Comparison of ENCODE assay signal across 8 cellular contexts in the genomic region with DNA sequence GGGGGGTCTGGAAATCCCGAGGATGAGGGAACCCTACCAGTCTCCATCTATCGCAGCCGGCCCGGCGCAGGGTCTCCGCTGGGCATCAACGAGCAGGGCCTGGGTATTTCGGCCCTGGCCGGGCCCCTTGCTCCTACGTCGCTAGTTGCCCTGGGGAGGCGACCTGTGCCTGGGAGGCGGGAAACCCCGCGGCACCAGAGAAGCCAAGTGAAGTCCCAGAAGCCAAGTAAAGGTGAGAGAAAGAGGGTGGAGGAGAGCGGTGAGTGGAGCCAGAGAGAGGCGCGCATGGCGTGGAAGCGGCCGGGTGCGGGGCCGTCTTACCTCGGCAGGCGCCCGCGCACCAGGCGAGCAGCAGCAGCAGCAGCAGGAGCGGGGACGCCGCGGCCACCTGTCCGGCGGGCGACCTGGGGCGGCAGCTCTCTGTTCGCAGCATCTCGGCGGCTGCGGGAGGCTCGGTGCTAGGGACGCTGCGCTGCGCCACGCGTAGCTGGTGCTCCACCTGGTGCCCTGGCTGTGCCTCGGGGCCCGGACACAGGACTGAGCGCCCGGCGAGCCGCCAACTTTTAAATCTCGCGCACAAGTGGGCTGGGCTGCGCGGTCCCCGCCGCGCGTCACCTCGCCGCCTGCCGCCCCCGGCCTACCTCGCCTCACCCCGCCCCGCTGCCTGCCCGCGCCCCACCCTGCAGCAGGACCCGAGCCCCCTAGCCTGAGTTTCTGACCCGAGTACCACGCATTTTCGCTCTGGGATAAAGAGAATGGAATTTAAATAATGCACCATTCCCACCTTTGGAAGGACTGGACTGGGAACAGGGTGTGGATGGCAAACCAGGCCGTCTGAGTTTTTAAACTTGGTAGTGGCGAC. TPM values are rescaled to one million over a fixed set of nuclear protein-coding genes. Genes with fewer than 3 reads are reported as not detected.
DNase-seq lines count a peak whose midpoint lies in the region; ATAC-seq, FAIRE-seq and TF ChIP-seq lines count a peak whose summit lies in the region.

A gene with protein sequence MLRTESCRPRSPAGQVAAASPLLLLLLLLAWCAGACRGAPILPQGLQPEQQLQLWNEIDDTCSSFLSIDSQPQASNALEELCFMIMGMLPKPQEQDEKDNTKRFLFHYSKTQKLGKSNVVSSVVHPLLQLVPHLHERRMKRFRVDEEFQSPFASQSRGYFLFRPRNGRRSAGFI (minus strand): TSS at position 539 of the 862 bp plus-strand sequence. CDS start 106 bp downstream, at position 433.

- H3K36me3 ChIP-seq in K562 (ENCODE audit: control insufficient read depth, insufficient read depth, low read length), result peaks cover 28% of the 10 kb centered on the region; the same call in 2 of the 3 replicates

- H3K79me2 ChIP-seq in K562 (ENCODE audit: control insufficient read depth, insufficient read depth, low read length), result peaks cover 61% of the 10 kb centered on the region

- TF ChIP-seq POLR2A in Raji (IDR thresholded peaks at IDR 0.05; ENCODE audit: insufficient read depth, low read depth, low read length) (peak; percentile 97), K562 (conservative IDR thresholded peaks at IDR 0.05) (peak; percentile 76)

- H3K9me1 ChIP-seq in K562 (ENCODE audit: control insufficient read depth, insufficient read depth, low read length), result no peaks in the 10 kb centered on the region

- BruUV-seq in K562 (replicated peaks; lab: Mats Ljungman, UMichigan), result no TSS peak

- CTCF ChIA-PET in K562 (lab: Yijun Ruan, JAX; ENCODE audit: low intra/inter-chr PET ratio), result interaction anchor here (0.7 kb wide), 1 partner anchor 22 kb away, joined by 4 read pairs; no protein-coding TSS in a partner anchor

- peak within 1 kb of the TSS; percentile 79 to 96 for H3K9ac ChIP-seq in K562 (ENCODE audit: insufficient read depth in 1 of 2, low read depth in 2 of 2, low read length in 2 of 2)

- DNase-seq in AG10803 (ENCODE audit: low read depth) (no peak), K562 (ENCODE audit: extremely low read depth in 1 of 4, low spot score in 3 of 4) (peak; percentile 63 to 89 (median 72)), islet precursor cell (peak; percentile 68), NCI-H446 treated with DMSO at 0.1 percent for 48 hours (lab: John Stamatoyannopoulos, UW) (no peak)
- DNase-seq in stimulated activated CD4-positive, alpha-beta T cell treated with anti-CD3 and anti-CD28 coated beads, Interleukin-4, amount 100 ng/mL, for 1 hour, result peak; percentile 9

- POLR2A ChIA-PET in K562 (lab: Yijun Ruan, JAX), result interaction anchor here (0.7 to 2.4 kb wide), 6 partner anchors 10 to 312 kb away, joined by 3 to 8 read pairs (median 4); no protein-coding TSS in a partner anchor

- peak within 1 kb of the TSS; percentile 94 for H3K4me2 ChIP-seq in K562 (ENCODE audit: insufficient read depth, low read length)

- H4K20me1 ChIP-seq in K562 (replicated peaks; ENCODE audit: control insufficient read depth, insufficient read depth, low read length), result no peaks in the 10 kb centered on the region

- intact Hi-C loops in K562 (cut with micrococcal nuclease), result loop anchor here (1.0 to 10.0 kb wide), 4 partner anchors 89 to 291 kb away; a partner anchor contains a TSS

- peak within 1 kb of the TSS; percentile 96 for H3K27ac ChIP-seq in K562 (ENCODE audit: extremely low read depth, low read depth, low read length)

- H3K4me1 ChIP-seq in K562 (replicated peaks in 1 of 2; ENCODE audit: control insufficient read depth in 2 of 2, insufficient read depth in 2 of 2, low read length in 2 of 2), result peaks cover 12 to 20% of the 10 kb centered on the region in 2 experiments

- peak; percentile 17 to 43; a peak in 3 of 4 replicates for TF ChIP-seq RAD21 in K562 (CRISPR knock-in tag; conservative IDR thresholded peaks at IDR 0.05 in 1 of 2, IDR thresholded peaks at IDR 0.05 in 1 of 2)

- H3K4me3 ChIP-seq in AG10803 (ENCODE audit: low read length) (peak within 1 kb of the TSS; percentile 31), K562 (peak within 1 kb of the TSS; percentile 90)

- H3K27me3 ChIP-seq in K562 (ENCODE audit: control insufficient read depth in 2 of 2, insufficient read depth in 2 of 2, low read length in 2 of 2), result no peaks in the 10 kb centered on the region

- FAIRE-seq in K562 (lab: Jason Lieb, UNC), result no peak

- ATAC-seq in GM18909 (IDR thresholded peaks at IDR 0.05; ENCODE audit: poor library complexity, unreplicated experiment) (peak; percentile 83), HG03439 (IDR thresholded peaks at IDR 0.05; ENCODE audit: unreplicated experiment) (peak; percentile 84), K562 (peak; percentile 80)

- no peak for TF ChIP-seq EP300 in K562 (IDR thresholded peaks at IDR 0.05; ENCODE audit: low read length)

- TF ChIP-seq CTCF in AG10803 (conservative IDR thresholded peaks at IDR 0.05; ENCODE audit: low read length) (no peak), K562 (IDR thresholded peaks at IDR 0.05 in 2 of 3, conservative IDR thresholded peaks at IDR 0.05 in 1 of 3; ENCODE audit: insufficient read depth in 2 of 3, low read depth in 1 of 3, low read length in 3 of 3) (peak in 2 of 3 experiments; percentile 48 to 56; a peak in 3 of 6 replicates)

- peak within 1 kb of the TSS; percentile 83 for H2AFZ ChIP-seq in K562 (ENCODE audit: low read depth, low read length)

- H3K9me3 ChIP-seq in K562 (replicated peaks; ENCODE audit: control insufficient read depth, insufficient read depth, low read depth, low read length), result no peaks in the 10 kb centered on the region

- in situ Hi-C loops in K562 (cut with MboI), result no loop called here

- under 1% methylated on average over 52 of the region's 75 CpGs for WGBS in K562 (ENCODE audit: insufficient coverage, low coverage, missing lambda C conversion rate)

TF ChIP-seq in K562, 482 proteins besides CTCF, POLR2A, EP300 and RAD21 (continues in another document):
- TF ChIP-seq POLR2B (IDR thresholded peaks at IDR 0.05; ENCODE audit: low read depth, partially characterized antibody) (peak; percentile 25), KDM4B (IDR thresholded peaks at IDR 0.05; ENCODE audit: borderline replicate concordance in 2 of 2, low read depth in 1 of 2) (peak in 1 of 2 experiments; percentile 37; a peak in 1 of 4 replicates), ZNF146 (CRISPR knock-in tag; IDR thresholded peaks at IDR 0.05; ENCODE audit: unreplicated experiment) (no peak), GTF2A2 (tag; IDR thresholded peaks at IDR 0.05) (no peak), ZEB2 (IDR thresholded peaks at IDR 0.05) (peak; percentile 63; the same call in 1 of the 2 replicates)
- TF ChIP-seq, protein P1, sequence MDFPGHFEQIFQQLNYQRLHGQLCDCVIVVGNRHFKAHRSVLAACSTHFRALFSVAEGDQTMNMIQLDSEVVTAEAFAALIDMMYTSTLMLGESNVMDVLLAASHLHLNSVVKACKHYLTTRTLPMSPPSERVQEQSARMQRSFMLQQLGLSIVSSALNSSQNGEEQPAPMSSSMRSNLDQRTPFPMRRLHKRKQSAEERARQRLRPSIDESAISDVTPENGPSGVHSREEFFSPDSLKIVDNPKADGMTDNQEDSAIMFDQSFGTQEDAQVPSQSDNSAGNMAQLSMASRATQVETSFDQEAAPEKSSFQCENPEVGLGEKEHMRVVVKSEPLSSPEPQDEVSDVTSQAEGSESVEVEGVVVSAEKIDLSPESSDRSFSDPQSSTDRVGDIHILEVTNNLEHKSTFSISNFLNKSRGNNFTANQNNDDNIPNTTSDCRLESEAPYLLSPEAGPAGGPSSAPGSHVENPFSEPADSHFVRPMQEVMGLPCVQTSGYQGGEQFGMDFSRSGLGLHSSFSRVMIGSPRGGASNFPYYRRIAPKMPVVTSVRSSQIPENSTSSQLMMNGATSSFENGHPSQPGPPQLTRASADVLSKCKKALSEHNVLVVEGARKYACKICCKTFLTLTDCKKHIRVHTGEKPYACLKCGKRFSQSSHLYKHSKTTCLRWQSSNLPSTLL (IDR thresholded peaks at IDR 0.05), result no peak
- TF ChIP-seq, protein P2, sequence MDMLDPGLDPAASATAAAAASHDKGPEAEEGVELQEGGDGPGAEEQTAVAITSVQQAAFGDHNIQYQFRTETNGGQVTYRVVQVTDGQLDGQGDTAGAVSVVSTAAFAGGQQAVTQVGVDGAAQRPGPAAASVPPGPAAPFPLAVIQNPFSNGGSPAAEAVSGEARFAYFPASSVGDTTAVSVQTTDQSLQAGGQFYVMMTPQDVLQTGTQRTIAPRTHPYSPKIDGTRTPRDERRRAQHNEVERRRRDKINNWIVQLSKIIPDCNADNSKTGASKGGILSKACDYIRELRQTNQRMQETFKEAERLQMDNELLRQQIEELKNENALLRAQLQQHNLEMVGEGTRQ (CRISPR knock-in tag; IDR thresholded peaks at IDR 0.05), result no peak
- TF ChIP-seq, protein P3, sequence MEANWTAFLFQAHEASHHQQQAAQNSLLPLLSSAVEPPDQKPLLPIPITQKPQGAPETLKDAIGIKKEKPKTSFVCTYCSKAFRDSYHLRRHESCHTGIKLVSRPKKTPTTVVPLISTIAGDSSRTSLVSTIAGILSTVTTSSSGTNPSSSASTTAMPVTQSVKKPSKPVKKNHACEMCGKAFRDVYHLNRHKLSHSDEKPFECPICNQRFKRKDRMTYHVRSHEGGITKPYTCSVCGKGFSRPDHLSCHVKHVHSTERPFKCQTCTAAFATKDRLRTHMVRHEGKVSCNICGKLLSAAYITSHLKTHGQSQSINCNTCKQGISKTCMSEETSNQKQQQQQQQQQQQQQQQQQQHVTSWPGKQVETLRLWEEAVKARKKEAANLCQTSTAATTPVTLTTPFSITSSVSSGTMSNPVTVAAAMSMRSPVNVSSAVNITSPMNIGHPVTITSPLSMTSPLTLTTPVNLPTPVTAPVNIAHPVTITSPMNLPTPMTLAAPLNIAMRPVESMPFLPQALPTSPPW (CRISPR knock-in tag; IDR thresholded peaks at IDR 0.05), result peak; percentile 65; the same call in 1 of the 2 replicates

RNA-seq across cellular contexts. Expression of the gene that starts here (rescaled TPM):
- total RNA-seq in K562 (2011; cell fraction: chromatin; rRNA removed; ENCODE audit: low replicate concordance), result 223 and 382 TPM in 2 replicates
- total RNA-seq in K562 (2011; cell fraction: nucleolus; rRNA removed), result 406 and 459 TPM in 2 replicates
- total RNA-seq in K562 (2011; cell fraction: nucleoplasm; rRNA removed), result 370 and 443 TPM in 2 replicates
- total RNA-seq in K562 (2014; rRNA removed) (729 and 858 TPM in 2 replicates), K562 (2014; rRNA removed; fragmentation: Illumina TruSeq; extraction: Trizol) (572 and 588 TPM in 2 replicates), K562 (2015; rRNA removed; fragmentation: Illumina TruSeq; extraction: Trizol) (669 and 688 TPM in 2 replicates), K562 (2021) (599 and 701 TPM in 2 replicates)
- polyA plus RNA-seq in K562 (2011; rRNA removed) (370 and 846 TPM in 2 replicates), K562 (2014; fragmentation: Illumina TruSeq; extraction: Trizol) (277 and 298 TPM in 2 replicates), K562 (2014; fragmentation: Nextera tagmentation; extraction: Ambion mirVana) (100 to 1,000 TPM in 1 of 2 experiments, 10 to 100 TPM in 1; 73.8 to 122 TPM), K562 (2014; rRNA removed) (651 and 703 TPM in 2 replicates)
- 421 and 1,101 TPM in 2 replicates for polyA plus RNA-seq in K562 (2011; cell fraction: cytosol; rRNA removed)
- polyA plus RNA-seq in K562 (2011; cell fraction: nucleus; rRNA removed), result 101 and 161 TPM in 2 replicates
- 641 and 718 TPM in 2 replicates for polyA plus RNA-seq in K562 (2012)
- 154 and 306 TPM in 2 replicates for polyA minus RNA-seq in K562 (2011; rRNA and poly(A)+ RNA removed)
- polyA minus RNA-seq in K562 (2011; cell fraction: cytosol; rRNA and poly(A)+ RNA removed), result 156 and 358 TPM in 2 replicates
- 48.4 and 107 TPM in 2 replicates for polyA minus RNA-seq in K562 (2011; cell fraction: nucleus; rRNA and poly(A)+ RNA removed)

Comparison
In these comparisons a context has a peak if more than half of its experiments do, and no peak if none do; other contexts are left out.
1. DNase-seq: peak in K562 (4 of 4), islet precursor cell (single experiment) and stimulated activated CD4-positive, alpha-beta T cell treated with anti-CD3 and anti-CD28 coated beads, Interleukin-4, amount 100 ng/mL, for 1 hour (single experiment); none in AG10803 (single experiment) and NCI-H446 treated with DMSO at 0.1 percent for 48 hours (single experiment).
2. Peak in every context shown above with its lines, with median percentiles within 50 percentile points of each other: ATAC-seq.